Comparison of ENCODE assay signal across 11 cellular contexts in the genomic region with DNA sequence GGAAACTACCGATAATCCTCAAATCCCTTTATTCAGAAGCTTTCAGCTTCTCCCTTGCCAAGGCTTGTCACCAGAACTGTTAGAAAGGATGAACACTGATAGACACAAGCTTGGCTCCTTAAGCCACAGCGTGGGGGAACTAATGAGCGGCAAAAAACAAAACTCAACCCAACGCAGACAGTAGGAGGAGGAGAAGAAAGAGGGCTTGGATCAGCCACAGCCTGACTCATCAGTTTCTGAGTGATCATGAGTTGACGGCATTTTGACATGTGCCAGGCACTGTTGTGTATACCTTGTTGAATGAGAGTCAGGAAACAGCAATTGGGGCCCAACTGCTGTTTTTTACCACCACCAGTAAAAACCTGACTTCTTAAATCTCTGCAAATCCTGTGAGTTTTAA. TPM values are rescaled to one million over a fixed set of nuclear protein-coding genes. Genes with fewer than 3 reads are reported as not detected.
DNase-seq lines count a peak whose midpoint lies in the region; ATAC-seq, FAIRE-seq and TF ChIP-seq lines count a peak whose summit lies in the region.
"Had no signal": no experiment of that assay in that cellular context is flagged by ENCODE, and none has a peak within 500 bp of the region (broad histone marks: within the 10 kb centered on the region; RNA-seq: fewer than 3 reads in every experiment).

No MANE protein-coding gene starts in this region.

- intact Hi-C loops in kidney (cut with DNase I), result no loop called here

- TF ChIP-seq CTCF in kidney (IDR thresholded peaks at IDR 0.05; ENCODE audit: borderline replicate concordance, extremely low read depth, insufficient read depth), result no peak

- peak; percentile 17 to 45 for DNase-seq in NOMO-1 (lab: John Stamatoyannopoulos, UW; ENCODE audit: unreplicated experiment in 2 of 2)
- DNase-seq in NOMO-1 treated with dmso at 0.1 percent for 144 hours (lab: John Stamatoyannopoulos, UW; ENCODE audit: unreplicated experiment), result no peak
- no peak for DNase-seq in T-helper 17 cell
- peak; percentile 15 to 19 for DNase-seq in stimulated activated CD4-positive, alpha-beta T cell treated with anti-CD3 and anti-CD28 coated beads, Interleukin-2, amount 100 ng/mL, for 48 hours
- DNase-seq in kidney, result no peak
- no peak for DNase-seq in iPS-NIHi7 (ENCODE audit: extremely low spot score)
- no peak for DNase-seq in 8988T
- DNase-seq: NCI-H1436, SHP77 had no signal

- no peaks in the 10 kb centered on the region for H3K36me3 ChIP-seq in kidney (ENCODE audit: control insufficient read depth in 1 of 2, insufficient read depth in 2 of 2, low read length in 2 of 2)
- H3K36me3 ChIP-seq: pancreas had no signal

- no peaks in the 10 kb centered on the region for H3K9me3 ChIP-seq in T-helper 17 cell (ENCODE audit: control insufficient read depth, low read length, poor library complexity, severe bottlenecking)
- no peaks in the 10 kb centered on the region for H3K9me3 ChIP-seq in kidney (ENCODE audit: control insufficient read depth in 1 of 2, low read length in 2 of 2)
- H3K9me3 ChIP-seq: pancreas had no signal

- H3K27me3 Mint-ChIP-seq in T-helper 17 cell, result no peaks in the 10 kb centered on the region

- no peak overlapping the region for H3K9ac ChIP-seq in kidney (ENCODE audit: low read length in 2 of 2)

- H3K4me1 ChIP-seq in kidney (ENCODE audit: control insufficient read depth in 1 of 2, insufficient read depth in 1 of 2, low read depth in 1 of 2, low read length in 2 of 2), result no peaks in the 10 kb centered on the region
- H3K4me1 ChIP-seq: pancreas had no signal

- peaks cover 56% of the 10 kb centered on the region for H3K4me1 Mint-ChIP-seq in T-helper 17 cell

- H3K4me3 ChIP-seq in kidney (ENCODE audit: low read length in 2 of 2), result no peak overlapping the region
- H3K4me3 ChIP-seq: pancreas had no signal

- H3K27ac Mint-ChIP-seq in T-helper 17 cell, result peak overlapping the region; percentile 29

- FAIRE-seq in kidney (lab: Jason Lieb, UNC), result no peak
- FAIRE-seq: pancreas had no signal

- peaks cover 5% of the 10 kb centered on the region for H3K36me3 Mint-ChIP-seq in T-helper 17 cell (ENCODE audit: low read depth)

- no peak overlapping the region for H3K4me3 Mint-ChIP-seq in T-helper 17 cell

- H3K27ac ChIP-seq in kidney (ENCODE audit: low read depth in 2 of 2, low read length in 2 of 2), result no peak overlapping the region
- H3K27ac ChIP-seq: pancreas had no signal

- ATAC-seq in T-helper 17 cell (peak; percentile 65), esophagus mucosa (peak; percentile 54)

RNA-seq across cellular contexts. Expression of gene PLXNC1, which starts 23.7 kb away (rescaled TPM):
- 10 to 100 TPM; 26.5 to 30.6 TPM for total RNA-seq in T-helper 17 cell
- total RNA-seq in esophagus mucosa, result 1.7 TPM
- 11.6 TPM for total RNA-seq in kidney
- polyA plus RNA-seq in kidney (ENCODE audit: insufficient read depth, low read depth, low replicate concordance), result 1.8 TPM

Comparison
In these comparisons a context has a peak if more than half of its experiments do, and no peak if none do; other contexts are left out.
1. DNase-seq: peak in NOMO-1 (2 of 2) and stimulated activated CD4-positive, alpha-beta T cell treated with anti-CD3 and anti-CD28 coated beads, Interleukin-2, amount 100 ng/mL, for 48 hours (2 of 2); none in NOMO-1 treated with dmso at 0.1 percent for 144 hours (single experiment), T-helper 17 cell (0 of 3), kidney (single experiment), iPS-NIHi7 (single experiment) and 8988T (single experiment).